Comparison of ENCODE assay signal across 8 cellular contexts in genomic region chr9:91207481-91207888, GRCh38.
A peak's percentile ranks its signal among the peaks of the same experiment; 100 is the strongest.
DNase-seq lines count a peak whose midpoint lies in the region; TF ChIP-seq lines count a peak whose summit lies in the region.

No MANE protein-coding gene starts in this region.

- H3K4me1 ChIP-seq in tibial artery = peaks cover 0 to 19% (median 14%) of the 10 kb centered on the region in 4 donors

- peaks cover 18% of the 10 kb centered on the region for H3K36me3 Mint-ChIP-seq in activated CD4-positive, alpha-beta memory T cell treated with anti-CD3 and anti-CD28 coated beads for 36 hours
- H3K36me3 Mint-ChIP-seq in immature natural killer cell = peaks cover 0 to 9% (median 5%) of the 10 kb centered on the region in 3 donors

- no peaks in the 10 kb centered on the region for H3K36me3 ChIP-seq in tibial artery

- peak overlapping the region; percentile 97 for H3K27ac Mint-ChIP-seq in activated CD4-positive, alpha-beta memory T cell treated with anti-CD3 and anti-CD28 coated beads for 36 hours
- H3K27ac Mint-ChIP-seq in immature natural killer cell = peak overlapping the region; percentile 36 to 96 (median 94)

- H3K9me3 ChIP-seq in tibial artery = peaks cover 0 to 6% (median 0%) of the 10 kb centered on the region in 3 donors

- H3K9me3 Mint-ChIP-seq in activated CD4-positive, alpha-beta memory T cell treated with anti-CD3 and anti-CD28 coated beads for 36 hours = peaks cover 6% of the 10 kb centered on the region
- H3K9me3 Mint-ChIP-seq in immature natural killer cell = no peaks in the 10 kb centered on the region

- no peaks in the 10 kb centered on the region for H3K27me3 Mint-ChIP-seq in activated CD4-positive, alpha-beta memory T cell treated with anti-CD3 and anti-CD28 coated beads for 36 hours
- H3K27me3 Mint-ChIP-seq in immature natural killer cell (ENCODE audit: low read depth in 3 of 3) = peaks cover 0 to 10% (median 2%) of the 10 kb centered on the region in 3 donors

- intact Hi-C loops in activated CD4-positive, alpha-beta memory T cell treated with anti-CD3 and anti-CD28 coated beads for 36 hours (cut with micrococcal nuclease) = loop anchor here (1.0 kb wide), 1 partner anchor 8 kb away; no protein-coding TSS in a partner anchor
- intact Hi-C loops in tibial artery (cut with DNase I; ENCODE audit: low total_unique reads) = no loop called here

- DNase-seq in AG20443 (ENCODE audit: low spot score) (peak; percentile 52), H4 (ENCODE audit: low spot score) (peak; percentile 54), immature natural killer cell (no peak), tibial artery (no peak), HEK293T (ENCODE audit: extremely low spot score) (no peak), HT-29 (ENCODE audit: low spot score) (no peak)
- DNase-seq in activated CD4-positive, alpha-beta memory T cell treated with anti-CD3 and anti-CD28 coated beads for 36 hours = peak; percentile 45
- no peak for DNase-seq in stimulated activated CD4-positive, alpha-beta T cell treated with anti-CD3 and anti-CD28 coated beads, Interleukin-2, amount 100 ng/mL, for 48 hours

- H3K4me3 Mint-ChIP-seq in activated CD4-positive, alpha-beta memory T cell treated with anti-CD3 and anti-CD28 coated beads for 36 hours = peak overlapping the region; percentile 19
- H3K4me3 Mint-ChIP-seq in immature natural killer cell = peak overlapping the region; percentile 70 to 85 (median 81)

- POLR2A ChIA-PET in activated CD4-positive, alpha-beta memory T cell treated with anti-CD3 and anti-CD28 coated beads for 36 hours (lab: Charles Lee) = interaction anchor here (0.7 to 3.9 kb wide), 29 partner anchors 9 to 226 kb away, joined by 3 to 71 read pairs (median 5); partner anchors contain the start of gene NFIL3
- POLR2A ChIA-PET in HEK293T (lab: Yijun Ruan, JAX) = no interaction called here

- TF ChIP-seq CTCF in tibial artery (IDR thresholded peaks at IDR 0.05) = no peak

- CTCF ChIA-PET in activated CD4-positive, alpha-beta memory T cell treated with anti-CD3 and anti-CD28 coated beads for 36 hours (lab: Charles Lee) = interaction anchor here (0.7 to 2.3 kb wide), 16 partner anchors 10 to 292 kb away, joined by 3 to 16 read pairs (median 5); no protein-coding TSS in a partner anchor
- CTCF ChIA-PET in HEK293T (lab: Yijun Ruan, JAX) = interaction anchor here (0.6 kb wide), 2 partner anchors 65 to 107 kb away, joined by 3 to 4 read pairs; no protein-coding TSS in a partner anchor

- H3K27me3 ChIP-seq in tibial artery = no peaks in the 10 kb centered on the region

- no peak overlapping the region for H3K4me3 ChIP-seq in tibial artery

- H3K27ac ChIP-seq in tibial artery = peak overlapping the region; percentile 49 to 66

- H3K4me1 Mint-ChIP-seq in activated CD4-positive, alpha-beta memory T cell treated with anti-CD3 and anti-CD28 coated beads for 36 hours (ENCODE audit: low read depth) = peaks cover 68% of the 10 kb centered on the region
- H3K4me1 Mint-ChIP-seq in immature natural killer cell = peaks cover 54 to 58% of the 10 kb centered on the region in 2 donors

TF ChIP-seq in HEK293T, 16 proteins besides CTCF, POLR2A, EP300 and RAD21:
- TF ChIP-seq ELF4 (IDR thresholded peaks at IDR 0.05) (no peak), SP1 (IDR thresholded peaks at IDR 0.05) (no peak), FOXM1 (IDR thresholded peaks at IDR 0.05; ENCODE audit: borderline replicate concordance) (no peak), L3MBTL2 (conservative IDR thresholded peaks at IDR 0.05) (no peak), ZNF384 (IDR thresholded peaks at IDR 0.05) (no peak), LEF1 (IDR thresholded peaks at IDR 0.05; ENCODE audit: borderline replicate concordance) (no peak), FOXK2 (IDR thresholded peaks at IDR 0.05) (no peak), ARNT (IDR thresholded peaks at IDR 0.05) (no peak), HDGF (IDR thresholded peaks at IDR 0.05; ENCODE audit: borderline replicate concordance) (no peak), TARDBP (IDR thresholded peaks at IDR 0.05) (no peak), SUZ12 (IDR thresholded peaks at IDR 0.05) (no peak), FOXA1 (IDR thresholded peaks at IDR 0.05) (no peak), CTBP1 (IDR thresholded peaks at IDR 0.05; ENCODE audit: borderline replicate concordance) (no peak), BHLHE40 (IDR thresholded peaks at IDR 0.05; ENCODE audit: borderline replicate concordance) (no peak), NFRKB (IDR thresholded peaks at IDR 0.05) (no peak)
- TF ChIP-seq, protein P1, sequence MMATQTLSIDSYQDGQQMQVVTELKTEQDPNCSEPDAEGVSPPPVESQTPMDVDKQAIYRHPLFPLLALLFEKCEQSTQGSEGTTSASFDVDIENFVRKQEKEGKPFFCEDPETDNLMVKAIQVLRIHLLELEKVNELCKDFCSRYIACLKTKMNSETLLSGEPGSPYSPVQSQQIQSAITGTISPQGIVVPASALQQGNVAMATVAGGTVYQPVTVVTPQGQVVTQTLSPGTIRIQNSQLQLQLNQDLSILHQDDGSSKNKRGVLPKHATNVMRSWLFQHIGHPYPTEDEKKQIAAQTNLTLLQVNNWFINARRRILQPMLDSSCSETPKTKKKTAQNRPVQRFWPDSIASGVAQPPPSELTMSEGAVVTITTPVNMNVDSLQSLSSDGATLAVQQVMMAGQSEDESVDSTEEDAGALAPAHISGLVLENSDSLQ (IDR thresholded peaks at IDR 0.05) = no peak

Comparison
In these comparisons a context has a peak if more than half of its experiments do, and no peak if none do; other contexts are left out.
1. DNase-seq: peak in AG20443 (single experiment), H4 (single experiment) and activated CD4-positive, alpha-beta memory T cell treated with anti-CD3 and anti-CD28 coated beads for 36 hours (single experiment); none in immature natural killer cell (0 of 3), tibial artery (0 of 2), HEK293T (single experiment), HT-29 (single experiment) and stimulated activated CD4-positive, alpha-beta T cell treated with anti-CD3 and anti-CD28 coated beads, Interleukin-2, amount 100 ng/mL, for 48 hours (0 of 2).